Comparison of ENCODE assay signal across 1 cellular context in the genomic region with DNA sequence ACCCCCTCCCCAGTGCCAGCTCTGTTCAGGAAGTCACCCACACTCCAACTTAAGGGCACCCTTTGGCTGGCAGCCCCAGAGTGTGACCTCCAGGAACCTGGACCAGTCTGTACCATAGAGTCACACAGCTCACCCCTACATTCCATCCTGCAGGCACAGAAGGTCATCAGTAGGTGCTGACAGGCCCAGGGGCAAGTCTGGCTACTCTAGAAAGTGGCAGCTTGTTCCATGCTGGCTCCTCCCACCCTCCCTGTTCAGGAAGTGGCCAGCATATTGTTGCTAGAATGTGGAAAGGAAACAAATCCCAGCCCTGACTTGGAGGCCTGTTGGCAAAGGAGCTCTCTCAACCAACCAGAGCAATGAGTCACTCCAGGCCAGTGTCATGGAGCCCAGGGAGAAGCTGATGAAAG.
A peak's percentile ranks its signal among the peaks of the same experiment; 100 is the strongest.
TF ChIP-seq lines count a peak whose summit lies in the region.

No MANE protein-coding gene starts in this region.

TF ChIP-seq in HepG2, 621 proteins besides CTCF, POLR2A, EP300 and RAD21 (continued from another document and continues in another):
- TF ChIP-seq, protein P1, sequence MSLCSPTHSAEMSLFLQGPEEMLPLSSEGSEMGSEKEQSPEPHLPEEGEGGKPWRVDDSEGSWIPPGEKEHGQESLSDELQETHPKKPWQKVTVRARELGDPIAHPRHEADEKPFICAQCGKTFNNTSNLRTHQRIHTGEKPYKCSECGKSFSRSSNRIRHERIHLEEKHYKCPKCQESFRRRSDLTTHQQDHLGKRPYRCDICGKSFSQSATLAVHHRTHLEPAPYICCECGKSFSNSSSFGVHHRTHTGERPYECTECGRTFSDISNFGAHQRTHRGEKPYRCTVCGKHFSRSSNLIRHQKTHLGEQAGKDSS (CRISPR knock-in tag; IDR thresholded peaks at IDR 0.05; ENCODE audit: borderline replicate concordance, low read depth): no peak; the same call in 1 of the 2 replicates
- TF ChIP-seq, protein P2, sequence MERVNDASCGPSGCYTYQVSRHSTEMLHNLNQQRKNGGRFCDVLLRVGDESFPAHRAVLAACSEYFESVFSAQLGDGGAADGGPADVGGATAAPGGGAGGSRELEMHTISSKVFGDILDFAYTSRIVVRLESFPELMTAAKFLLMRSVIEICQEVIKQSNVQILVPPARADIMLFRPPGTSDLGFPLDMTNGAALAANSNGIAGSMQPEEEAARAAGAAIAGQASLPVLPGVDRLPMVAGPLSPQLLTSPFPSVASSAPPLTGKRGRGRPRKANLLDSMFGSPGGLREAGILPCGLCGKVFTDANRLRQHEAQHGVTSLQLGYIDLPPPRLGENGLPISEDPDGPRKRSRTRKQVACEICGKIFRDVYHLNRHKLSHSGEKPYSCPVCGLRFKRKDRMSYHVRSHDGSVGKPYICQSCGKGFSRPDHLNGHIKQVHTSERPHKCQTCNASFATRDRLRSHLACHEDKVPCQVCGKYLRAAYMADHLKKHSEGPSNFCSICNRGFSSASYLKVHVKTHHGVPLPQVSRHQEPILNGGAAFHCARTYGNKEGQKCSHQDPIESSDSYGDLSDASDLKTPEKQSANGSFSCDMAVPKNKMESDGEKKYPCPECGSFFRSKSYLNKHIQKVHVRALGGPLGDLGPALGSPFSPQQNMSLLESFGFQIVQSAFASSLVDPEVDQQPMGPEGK (CRISPR knock-in tag; IDR thresholded peaks at IDR 0.05): no peak
- peak; percentile 74; the same call in 1 of the 2 replicates for TF ChIP-seq POLR2AphosphoS5 (IDR thresholded peaks at IDR 0.05; ENCODE audit: low read depth, low read length)
- TF ChIP-seq, protein P3, sequence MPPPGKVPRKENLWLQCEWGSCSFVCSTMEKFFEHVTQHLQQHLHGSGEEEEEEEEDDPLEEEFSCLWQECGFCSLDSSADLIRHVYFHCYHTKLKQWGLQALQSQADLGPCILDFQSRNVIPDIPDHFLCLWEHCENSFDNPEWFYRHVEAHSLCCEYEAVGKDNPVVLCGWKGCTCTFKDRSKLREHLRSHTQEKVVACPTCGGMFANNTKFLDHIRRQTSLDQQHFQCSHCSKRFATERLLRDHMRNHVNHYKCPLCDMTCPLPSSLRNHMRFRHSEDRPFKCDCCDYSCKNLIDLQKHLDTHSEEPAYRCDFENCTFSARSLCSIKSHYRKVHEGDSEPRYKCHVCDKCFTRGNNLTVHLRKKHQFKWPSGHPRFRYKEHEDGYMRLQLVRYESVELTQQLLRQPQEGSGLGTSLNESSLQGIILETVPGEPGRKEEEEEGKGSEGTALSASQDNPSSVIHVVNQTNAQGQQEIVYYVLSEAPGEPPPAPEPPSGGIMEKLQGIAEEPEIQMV (CRISPR knock-in tag; IDR thresholded peaks at IDR 0.05; ENCODE audit: low read depth): no peak
- TF ChIP-seq MBNL3 (CRISPR knock-in tag; conservative IDR thresholded peaks at IDR 0.05): no peak
- TF ChIP-seq, protein P4, sequence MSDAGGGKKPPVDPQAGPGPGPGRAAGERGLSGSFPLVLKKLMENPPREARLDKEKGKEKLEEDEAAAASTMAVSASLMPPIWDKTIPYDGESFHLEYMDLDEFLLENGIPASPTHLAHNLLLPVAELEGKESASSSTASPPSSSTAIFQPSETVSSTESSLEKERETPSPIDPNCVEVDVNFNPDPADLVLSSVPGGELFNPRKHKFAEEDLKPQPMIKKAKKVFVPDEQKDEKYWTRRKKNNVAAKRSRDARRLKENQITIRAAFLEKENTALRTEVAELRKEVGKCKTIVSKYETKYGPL (CRISPR knock-in tag; IDR thresholded peaks at IDR 0.05): no peak
- TF ChIP-seq TOE1 (CRISPR knock-in tag; IDR thresholded peaks at IDR 0.05): no peak
- TF ChIP-seq CEBPG (CRISPR knock-in tag; IDR thresholded peaks at IDR 0.05): peak; percentile 9; the same call in 1 of the 2 replicates
- TF ChIP-seq ZNF557 (CRISPR knock-in tag; IDR thresholded peaks at IDR 0.05): no peak
- peak; percentile 41 for TF ChIP-seq BCL6 (CRISPR knock-in tag; IDR thresholded peaks at IDR 0.05)
- no peak for TF ChIP-seq ZNF207 (IDR thresholded peaks at IDR 0.05; ENCODE audit: borderline replicate concordance)
- TF ChIP-seq ZNF775 (CRISPR knock-in tag; IDR thresholded peaks at IDR 0.05; ENCODE audit: borderline replicate concordance): no peak
- no peak for TF ChIP-seq IRX3 (CRISPR knock-in tag; IDR thresholded peaks at IDR 0.05; ENCODE audit: borderline replicate concordance, low read depth)
- TF ChIP-seq KLF13 (CRISPR knock-in tag; IDR thresholded peaks at IDR 0.05): no peak
- TF ChIP-seq ZNF570 (CRISPR knock-in tag; IDR thresholded peaks at IDR 0.05; ENCODE audit: borderline replicate concordance): no peak
- peak; percentile 63; the same call in 1 of the 3 replicates for TF ChIP-seq MXI1 (IDR thresholded peaks at IDR 0.05; ENCODE audit: borderline replicate concordance, low read depth, low read length)
- no peak for TF ChIP-seq HOXA7 (CRISPR knock-in tag; IDR thresholded peaks at IDR 0.05)
- no peak for TF ChIP-seq CCAR2 (optimal IDR thresholded peaks at IDR 0.05; ENCODE audit: low read depth, low read length)
- peak; percentile 69; the same call in 1 of the 2 replicates for TF ChIP-seq SRY (CRISPR knock-in tag; IDR thresholded peaks at IDR 0.05)
- no peak for TF ChIP-seq MAFG (CRISPR knock-in tag; IDR thresholded peaks at IDR 0.05)
- TF ChIP-seq, protein P5, sequence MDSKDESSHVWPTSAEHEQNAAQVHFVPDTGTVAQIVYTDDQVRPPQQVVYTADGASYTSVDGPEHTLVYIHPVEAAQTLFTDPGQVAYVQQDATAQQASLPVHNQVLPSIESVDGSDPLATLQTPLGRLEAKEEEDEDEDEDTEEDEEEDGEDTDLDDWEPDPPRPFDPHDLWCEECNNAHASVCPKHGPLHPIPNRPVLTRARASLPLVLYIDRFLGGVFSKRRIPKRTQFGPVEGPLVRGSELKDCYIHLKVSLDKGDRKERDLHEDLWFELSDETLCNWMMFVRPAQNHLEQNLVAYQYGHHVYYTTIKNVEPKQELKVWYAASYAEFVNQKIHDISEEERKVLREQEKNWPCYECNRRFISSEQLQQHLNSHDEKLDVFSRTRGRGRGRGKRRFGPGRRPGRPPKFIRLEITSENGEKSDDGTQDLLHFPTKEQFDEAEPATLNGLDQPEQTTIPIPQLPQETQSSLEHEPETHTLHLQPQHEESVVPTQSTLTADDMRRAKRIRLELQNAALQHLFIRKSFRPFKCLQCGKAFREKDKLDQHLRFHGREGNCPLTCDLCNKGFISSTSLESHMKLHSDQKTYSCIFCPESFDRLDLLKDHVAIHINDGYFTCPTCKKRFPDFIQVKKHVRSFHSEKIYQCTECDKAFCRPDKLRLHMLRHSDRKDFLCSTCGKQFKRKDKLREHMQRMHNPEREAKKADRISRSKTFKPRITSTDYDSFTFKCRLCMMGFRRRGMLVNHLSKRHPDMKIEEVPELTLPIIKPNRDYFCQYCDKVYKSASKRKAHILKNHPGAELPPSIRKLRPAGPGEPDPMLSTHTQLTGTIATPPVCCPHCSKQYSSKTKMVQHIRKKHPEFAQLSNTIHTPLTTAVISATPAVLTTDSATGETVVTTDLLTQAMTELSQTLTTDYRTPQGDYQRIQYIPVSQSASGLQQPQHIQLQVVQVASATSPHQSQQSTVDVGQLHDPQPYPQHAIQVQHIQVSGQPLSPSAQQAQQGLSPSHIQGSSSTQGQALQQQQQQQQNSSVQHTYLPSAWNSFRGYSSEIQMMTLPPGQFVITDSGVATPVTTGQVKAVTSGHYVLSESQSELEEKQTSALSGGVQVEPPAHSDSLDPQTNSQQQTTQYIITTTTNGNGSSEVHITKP (CRISPR knock-in tag; IDR thresholded peaks at IDR 0.05; ENCODE audit: low read depth): 0 out of 2 replicates have a peak, but pooled peaks have one; percentile 44
- TF ChIP-seq CEBPB (IDR thresholded peaks at IDR 0.05; ENCODE audit: borderline replicate concordance, low read depth, low read length): no peak
- TF ChIP-seq ZNF644 (CRISPR knock-in tag; IDR thresholded peaks at IDR 0.05; ENCODE audit: low read depth): peak; percentile 83
- no peak for TF ChIP-seq CHD2 (IDR thresholded peaks at IDR 0.05; ENCODE audit: low read depth, low read length)
- peak; percentile 30 for TF ChIP-seq YY1 (IDR thresholded peaks at IDR 0.05; ENCODE audit: insufficient read depth, insufficient replicate concordance, low read depth, low read length)
- TF ChIP-seq DPF2 (CRISPR knock-in tag; IDR thresholded peaks at IDR 0.05; ENCODE audit: borderline replicate concordance, low read depth): no peak
- TF ChIP-seq ZNF619 (CRISPR knock-in tag; IDR thresholded peaks at IDR 0.05): 0 out of 2 replicates have a peak, but pooled peaks have one; percentile 45
- 0 out of 2 replicates have a peak, but pooled peaks have one; percentile 75 for TF ChIP-seq ZNF605 (CRISPR knock-in tag; IDR thresholded peaks at IDR 0.05)
- TF ChIP-seq ZMYM2 (CRISPR knock-in tag; IDR thresholded peaks at IDR 0.05): no peak
- TF ChIP-seq ZKSCAN5 (CRISPR knock-in tag; IDR thresholded peaks at IDR 0.05): no peak
- no peak for TF ChIP-seq ZNF441 (CRISPR knock-in tag; IDR thresholded peaks at IDR 0.05; ENCODE audit: borderline replicate concordance)
- TF ChIP-seq ZNF598 (CRISPR knock-in tag; IDR thresholded peaks at IDR 0.05; ENCODE audit: borderline replicate concordance): no peak
- peak; percentile 15; the same call in 1 of the 2 replicates for TF ChIP-seq IRF2 (CRISPR knock-in tag; IDR thresholded peaks at IDR 0.05)
- TF ChIP-seq, protein P6, sequence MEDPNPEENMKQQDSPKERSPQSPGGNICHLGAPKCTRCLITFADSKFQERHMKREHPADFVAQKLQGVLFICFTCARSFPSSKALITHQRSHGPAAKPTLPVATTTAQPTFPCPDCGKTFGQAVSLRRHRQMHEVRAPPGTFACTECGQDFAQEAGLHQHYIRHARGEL (CRISPR knock-in tag; IDR thresholded peaks at IDR 0.05): no peak
- TF ChIP-seq FOSL2 (CRISPR knock-in tag; IDR thresholded peaks at IDR 0.05): peak; percentile 90
- TF ChIP-seq, protein P7, sequence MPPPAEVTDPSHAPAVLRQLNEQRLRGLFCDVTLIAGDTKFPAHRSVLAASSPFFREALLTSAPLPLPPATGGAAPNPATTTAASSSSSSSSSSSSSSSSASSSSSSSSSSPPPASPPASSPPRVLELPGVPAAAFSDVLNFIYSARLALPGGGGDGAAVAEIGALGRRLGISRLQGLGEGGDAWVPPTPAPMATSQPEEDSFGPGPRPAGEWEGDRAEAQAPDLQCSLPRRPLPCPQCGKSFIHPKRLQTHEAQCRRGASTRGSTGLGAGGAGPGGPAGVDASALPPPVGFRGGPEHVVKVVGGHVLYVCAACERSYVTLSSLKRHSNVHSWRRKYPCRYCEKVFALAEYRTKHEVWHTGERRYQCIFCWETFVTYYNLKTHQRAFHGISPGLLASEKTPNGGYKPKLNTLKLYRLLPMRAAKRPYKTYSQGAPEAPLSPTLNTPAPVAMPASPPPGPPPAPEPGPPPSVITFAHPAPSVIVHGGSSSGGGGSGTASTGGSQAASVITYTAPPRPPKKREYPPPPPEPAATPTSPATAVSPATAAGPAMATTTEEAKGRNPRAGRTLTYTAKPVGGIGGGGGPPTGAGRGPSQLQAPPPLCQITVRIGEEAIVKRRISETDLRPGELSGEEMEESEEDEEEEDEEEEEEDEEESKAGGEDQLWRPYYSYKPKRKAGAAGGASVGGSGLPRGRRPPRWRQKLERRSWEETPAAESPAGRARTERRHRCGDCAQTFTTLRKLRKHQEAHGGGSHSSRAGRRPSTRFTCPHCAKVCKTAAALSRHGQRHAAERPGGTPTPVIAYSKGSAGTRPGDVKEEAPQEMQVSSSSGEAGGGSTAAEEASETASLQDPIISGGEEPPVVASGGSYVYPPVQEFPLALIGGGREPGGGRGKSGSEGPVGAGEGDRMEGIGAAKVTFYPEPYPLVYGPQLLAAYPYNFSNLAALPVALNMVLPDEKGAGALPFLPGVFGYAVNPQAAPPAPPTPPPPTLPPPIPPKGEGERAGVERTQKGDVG (CRISPR knock-in tag; IDR thresholded peaks at IDR 0.05; ENCODE audit: borderline replicate concordance): no peak
- TF ChIP-seq ZNF672 (CRISPR knock-in tag; IDR thresholded peaks at IDR 0.05): no peak
- peak; percentile 59; the same call in 1 of the 2 replicates for TF ChIP-seq SMYD3 (CRISPR knock-in tag; IDR thresholded peaks at IDR 0.05)
- TF ChIP-seq, protein P8, sequence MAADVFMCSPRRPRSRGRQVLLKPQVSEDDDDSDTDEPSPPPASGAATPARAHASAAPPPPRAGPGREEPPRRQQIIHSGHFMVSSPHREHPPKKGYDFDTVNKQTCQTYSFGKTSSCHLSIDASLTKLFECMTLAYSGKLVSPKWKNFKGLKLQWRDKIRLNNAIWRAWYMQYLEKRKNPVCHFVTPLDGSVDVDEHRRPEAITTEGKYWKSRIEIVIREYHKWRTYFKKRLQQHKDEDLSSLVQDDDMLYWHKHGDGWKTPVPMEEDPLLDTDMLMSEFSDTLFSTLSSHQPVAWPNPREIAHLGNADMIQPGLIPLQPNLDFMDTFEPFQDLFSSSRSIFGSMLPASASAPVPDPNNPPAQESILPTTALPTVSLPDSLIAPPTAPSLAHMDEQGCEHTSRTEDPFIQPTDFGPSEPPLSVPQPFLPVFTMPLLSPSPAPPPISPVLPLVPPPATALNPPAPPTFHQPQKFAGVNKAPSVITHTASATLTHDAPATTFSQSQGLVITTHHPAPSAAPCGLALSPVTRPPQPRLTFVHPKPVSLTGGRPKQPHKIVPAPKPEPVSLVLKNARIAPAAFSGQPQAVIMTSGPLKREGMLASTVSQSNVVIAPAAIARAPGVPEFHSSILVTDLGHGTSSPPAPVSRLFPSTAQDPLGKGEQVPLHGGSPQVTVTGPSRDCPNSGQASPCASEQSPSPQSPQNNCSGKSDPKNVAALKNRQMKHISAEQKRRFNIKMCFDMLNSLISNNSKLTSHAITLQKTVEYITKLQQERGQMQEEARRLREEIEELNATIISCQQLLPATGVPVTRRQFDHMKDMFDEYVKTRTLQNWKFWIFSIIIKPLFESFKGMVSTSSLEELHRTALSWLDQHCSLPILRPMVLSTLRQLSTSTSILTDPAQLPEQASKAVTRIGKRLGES (CRISPR knock-in tag; IDR thresholded peaks at IDR 0.05; ENCODE audit: borderline replicate concordance): no peak
- TF ChIP-seq ZNF30 (CRISPR knock-in tag; IDR thresholded peaks at IDR 0.05): no peak
- TF ChIP-seq, protein P9, sequence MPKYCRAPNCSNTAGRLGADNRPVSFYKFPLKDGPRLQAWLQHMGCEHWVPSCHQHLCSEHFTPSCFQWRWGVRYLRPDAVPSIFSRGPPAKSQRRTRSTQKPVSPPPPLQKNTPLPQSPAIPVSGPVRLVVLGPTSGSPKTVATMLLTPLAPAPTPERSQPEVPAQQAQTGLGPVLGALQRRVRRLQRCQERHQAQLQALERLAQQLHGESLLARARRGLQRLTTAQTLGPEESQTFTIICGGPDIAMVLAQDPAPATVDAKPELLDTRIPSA (CRISPR knock-in tag; IDR thresholded peaks at IDR 0.05; ENCODE audit: borderline replicate concordance): no peak
- TF ChIP-seq, protein P10, sequence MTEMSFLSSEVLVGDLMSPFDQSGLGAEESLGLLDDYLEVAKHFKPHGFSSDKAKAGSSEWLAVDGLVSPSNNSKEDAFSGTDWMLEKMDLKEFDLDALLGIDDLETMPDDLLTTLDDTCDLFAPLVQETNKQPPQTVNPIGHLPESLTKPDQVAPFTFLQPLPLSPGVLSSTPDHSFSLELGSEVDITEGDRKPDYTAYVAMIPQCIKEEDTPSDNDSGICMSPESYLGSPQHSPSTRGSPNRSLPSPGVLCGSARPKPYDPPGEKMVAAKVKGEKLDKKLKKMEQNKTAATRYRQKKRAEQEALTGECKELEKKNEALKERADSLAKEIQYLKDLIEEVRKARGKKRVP (CRISPR knock-in tag; IDR thresholded peaks at IDR 0.05): no peak
- no peak for TF ChIP-seq JUN (CRISPR knock-in tag; IDR thresholded peaks at IDR 0.05)
- TF ChIP-seq ZNF382 (CRISPR knock-in tag; IDR thresholded peaks at IDR 0.05; ENCODE audit: borderline replicate concordance): no peak
- TF ChIP-seq ZNF790 (CRISPR knock-in tag; IDR thresholded peaks at IDR 0.05; ENCODE audit: borderline replicate concordance): no peak
- no peak for TF ChIP-seq ZNF724P (CRISPR knock-in tag; IDR thresholded peaks at IDR 0.05; ENCODE audit: borderline replicate concordance)
- TF ChIP-seq MXD4 (CRISPR knock-in tag; IDR thresholded peaks at IDR 0.05): no peak; the same call in 1 of the 2 replicates
- 0 out of 2 replicates have a peak, but pooled peaks have one; percentile 17 for TF ChIP-seq ZBTB7B (CRISPR knock-in tag; IDR thresholded peaks at IDR 0.05)
- TF ChIP-seq ZFX (CRISPR knock-in tag; IDR thresholded peaks at IDR 0.05; ENCODE audit: low read depth): peak; percentile 76
